24 cellular contexts compared by ENCODE assay signal in the genomic region with DNA sequence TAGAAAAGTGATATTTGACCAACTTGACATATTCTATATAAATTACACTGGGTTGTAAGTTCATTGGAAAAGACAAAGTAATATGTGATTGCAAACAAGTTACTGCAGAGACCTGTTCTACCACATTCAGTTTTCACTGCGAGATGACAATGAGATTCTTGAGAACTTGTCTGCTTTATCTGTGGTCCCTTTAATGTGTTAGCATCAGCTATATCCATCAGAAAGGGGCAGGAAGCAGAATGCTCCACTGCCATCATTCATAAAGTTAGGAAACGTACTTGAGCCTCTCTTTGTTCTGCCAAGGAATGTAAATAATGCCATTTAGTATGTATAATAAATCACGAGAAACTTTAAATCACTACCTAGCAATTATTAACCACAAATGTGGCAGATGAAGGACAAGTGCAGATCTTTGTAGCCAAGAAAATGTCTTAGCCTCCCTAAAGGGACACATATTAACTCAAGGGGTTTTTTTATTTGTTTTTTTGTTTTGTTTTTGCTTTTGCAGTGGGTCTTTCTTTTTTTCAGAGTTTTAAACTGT. TPM values are rescaled to one million over a fixed set of nuclear protein-coding genes. Genes with fewer than 3 reads are reported as not detected.
DNase-seq lines count a peak whose midpoint lies in the region; ATAC-seq, FAIRE-seq and TF ChIP-seq lines count a peak whose summit lies in the region.
"Had no signal": no experiment of that assay in that cellular context is flagged by ENCODE, and none has a peak within 500 bp of the region (broad histone marks: within the 10 kb centered on the region; RNA-seq: fewer than 3 reads in every experiment).

No MANE protein-coding gene starts in this region.

- no peak for TF ChIP-seq RAD21 in A549 (conservative IDR thresholded peaks at IDR 0.05 in 1 of 2, IDR thresholded peaks at IDR 0.05 in 1 of 2)

- ATAC-seq in A549 (no peak), GM18519 (IDR thresholded peaks at IDR 0.05; ENCODE audit: low FRiP score, unreplicated experiment) (no peak)
- ATAC-seq in activated naive CD4-positive, alpha-beta T cell treated with anti-CD3 and anti-CD28 coated beads, Interleukin-2, amount 50 U/mL, for 72 hours: no peak

- peak overlapping the region; percentile 13; the same call in 1 of the 3 replicates for H3K4me2 ChIP-seq in A549

- no peak overlapping the region for H3K27ac Mint-ChIP-seq in activated naive CD4-positive, alpha-beta T cell treated with anti-CD3 and anti-CD28 coated beads, Interleukin-2, amount 50 U/mL, for 72 hours
- H3K27ac Mint-ChIP-seq: CD4-positive, CD25-positive, alpha-beta regulatory T cell; HFFc6 had no signal

- TF ChIP-seq POLR2A in A549 (IDR thresholded peaks at IDR 0.05; ENCODE audit: low read length): no peak

- CTCF ChIA-PET in A549 (lab: Yijun Ruan, JAX): no interaction called here

- FAIRE-seq in A549 (lab: Jason Lieb, UNC) (no peak), GM18507 (lab: Jason Lieb, UNC) (peak; percentile 18)

- peaks cover 0 to 4% of the 10 kb centered on the region in 2 donors for H3K36me3 Mint-ChIP-seq in activated naive CD4-positive, alpha-beta T cell treated with anti-CD3 and anti-CD28 coated beads, Interleukin-2, amount 50 U/mL, for 72 hours
- H3K36me3 Mint-ChIP-seq: CD4-positive, CD25-positive, alpha-beta regulatory T cell had no signal

- H3K4me1 ChIP-seq in A549: 0 out of 3 replicates have a peak, but pooled peaks cover 4% of the 10 kb centered on the region

- no peaks in the 10 kb centered on the region for H3K9me3 ChIP-seq in A549

- no peak for TF ChIP-seq EP300 in A549 (IDR thresholded peaks at IDR 0.05)

- WGBS in A549 (ENCODE audit: missing lambda C conversion rate): 4% methylated on average over 3 of the region's 3 CpGs

- H3K4me3 ChIP-seq in A549: no peak overlapping the region
- H3K4me3 ChIP-seq: SK-N-MC had no signal

- POLR2A ChIA-PET in A549 (lab: Yijun Ruan, JAX): no interaction called here

- no peak for DNase-seq in A549 (ENCODE audit: low read depth in 1 of 2, low spot score in 1 of 2)
- no peak for DNase-seq in GM18507 (ENCODE audit: extremely low spot score, insufficient read length, low read depth)
- peak; percentile 4 for DNase-seq in SW480 (ENCODE audit: low spot score)
- DNase-seq in kidney tubule cell (ENCODE audit: low spot score): peak; percentile 2
- no peak for DNase-seq in activated naive CD4-positive, alpha-beta T cell treated with anti-CD3 and anti-CD28 coated beads, Interleukin-2, amount 50 U/mL, for 72 hours (ENCODE audit: low spot score in 2 of 2)
- DNase-seq in NCI-H128 (lab: John Stamatoyannopoulos, UW; ENCODE audit: unreplicated experiment): no peak
- no peak for DNase-seq in activated T-cell treated with anti-CD3 and anti-CD28 coated beads, Interleukin-2, amount 50 U/mL, for 48 hours
- DNase-seq: CD4-positive, CD25-positive, alpha-beta regulatory T cell; DMS153; GDM1; H9; HFFc6; KG1; NCI-H1092; NCI-H1436 treated with DMSO at 0.1 percent for 48 hours; NCI-H1930; NCI-H2171; NCI-H345; OCI-M1; Right ventricle myocardium superior; T-helper 1 cell had no signal

- TF ChIP-seq CTCF in A549 (IDR thresholded peaks at IDR 0.05): no peak

- no peak overlapping the region for H3K27ac ChIP-seq in A549
- H3K27ac ChIP-seq: HL-60, SK-N-MC had no signal

- H3K9me3 Mint-ChIP-seq in activated naive CD4-positive, alpha-beta T cell treated with anti-CD3 and anti-CD28 coated beads, Interleukin-2, amount 50 U/mL, for 72 hours: peaks cover 3% of the 10 kb centered on the region in 2 donors

TF ChIP-seq in A549, 52 proteins besides CTCF, POLR2A, EP300 and RAD21:
- TF ChIP-seq CHD4 (IDR thresholded peaks at IDR 0.05; ENCODE audit: borderline replicate concordance) (no peak), RARB (CRISPR knock-in tag; IDR thresholded peaks at IDR 0.05) (no peak), NPAS2 (CRISPR knock-in tag; IDR thresholded peaks at IDR 0.05; ENCODE audit: borderline replicate concordance) (no peak), CHD2 (IDR thresholded peaks at IDR 0.05; ENCODE audit: low read length, partially characterized antibody) (no peak)

RNA-seq across cellular contexts. Expression of gene GIN1, which starts 59.5 kb away (rescaled TPM):
- polyA plus RNA-seq in A549 (2011; rRNA removed): 9.4 and 13.5 TPM in 2 replicates
- polyA plus RNA-seq in A549 (2012; cell fraction: cytosol; rRNA removed): 1.3 TPM in 2 replicates
- polyA plus RNA-seq in A549 (2012; cell fraction: nucleus; rRNA removed): 1.2 and 1.6 TPM in 2 replicates
- polyA plus RNA-seq in A549 (2017; fragmentation: RNase III; extraction: RNeasy Plus Mini Kit Qiagen cat#74134 plus additional on column Dnase treatment): 7.1 to 9.4 TPM (median 7.9 TPM) in 3 replicates
- 3.9 and 7.8 TPM in 2 replicates for polyA minus RNA-seq in A549 (2011; rRNA and poly(A)+ RNA removed)
- total RNA-seq in activated naive CD4-positive, alpha-beta T cell treated with anti-CD3 and anti-CD28 coated beads, Interleukin-2, amount 50 U/mL, for 72 hours: 10 to 100 TPM; 11.1 to 12.6 TPM

RNA-seq across cellular contexts. Expression of gene PPIP5K2, which starts 59.6 kb away (rescaled TPM):
- polyA plus RNA-seq in A549 (2011; rRNA removed) (50.1 and 61.7 TPM in 2 replicates), A549 (2017; fragmentation: RNase III; extraction: RNeasy Plus Mini Kit Qiagen cat#74134 plus additional on column Dnase treatment) (21.7 to 24.0 TPM (median 21.9 TPM) in 3 replicates)
- 10.9 and 12.2 TPM in 2 replicates for polyA plus RNA-seq in A549 (2012; cell fraction: cytosol; rRNA removed)
- 7.4 and 13.9 TPM in 2 replicates for polyA plus RNA-seq in A549 (2012; cell fraction: nucleus; rRNA removed)
- 62.4 and 76.5 TPM in 2 replicates for polyA minus RNA-seq in A549 (2011; rRNA and poly(A)+ RNA removed)
- total RNA-seq in activated naive CD4-positive, alpha-beta T cell treated with anti-CD3 and anti-CD28 coated beads, Interleukin-2, amount 50 U/mL, for 72 hours: 10 to 100 TPM; 50.0 to 58.9 TPM

Comparison
In these comparisons a context has a peak if more than half of its experiments do, and no peak if none do; other contexts are left out.
1. DNase-seq: peak in SW480 (single experiment) and kidney tubule cell (single experiment); none in A549 (0 of 2), GM18507 (single experiment), activated naive CD4-positive, alpha-beta T cell treated with anti-CD3 and anti-CD28 coated beads, Interleukin-2, amount 50 U/mL, for 72 hours (0 of 2), NCI-H128 (single experiment) and activated T-cell treated with anti-CD3 and anti-CD28 coated beads, Interleukin-2, amount 50 U/mL, for 48 hours (0 of 2).